In the genomic region with DNA sequence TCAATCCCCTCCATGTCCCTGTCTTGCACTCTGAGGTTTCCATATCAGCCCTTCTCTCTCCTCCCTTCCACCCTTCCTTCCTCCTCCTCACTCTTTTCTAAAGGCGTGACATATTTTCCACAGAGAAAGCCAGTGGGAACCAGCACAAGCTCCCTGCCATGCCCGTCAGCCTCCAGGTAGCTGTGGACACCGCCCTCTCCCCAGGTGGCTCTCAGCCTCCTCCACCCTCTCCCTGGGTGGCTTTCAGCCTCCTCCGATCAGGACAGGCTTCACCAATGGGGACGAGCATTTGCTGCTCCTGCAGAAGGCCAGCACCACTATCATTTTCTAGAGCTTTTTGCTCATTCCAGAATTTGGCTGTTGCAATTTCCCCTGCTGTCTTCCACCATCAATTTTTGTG, we compare ENCODE assay signal across 1 cellular context.
TF ChIP-seq lines count a peak whose summit lies in the region.

No MANE protein-coding gene starts in this region.

TF ChIP-seq in H1, 55 proteins besides CTCF, POLR2A, EP300 and RAD21 (continued from another document):
- TF ChIP-seq, protein P1, sequence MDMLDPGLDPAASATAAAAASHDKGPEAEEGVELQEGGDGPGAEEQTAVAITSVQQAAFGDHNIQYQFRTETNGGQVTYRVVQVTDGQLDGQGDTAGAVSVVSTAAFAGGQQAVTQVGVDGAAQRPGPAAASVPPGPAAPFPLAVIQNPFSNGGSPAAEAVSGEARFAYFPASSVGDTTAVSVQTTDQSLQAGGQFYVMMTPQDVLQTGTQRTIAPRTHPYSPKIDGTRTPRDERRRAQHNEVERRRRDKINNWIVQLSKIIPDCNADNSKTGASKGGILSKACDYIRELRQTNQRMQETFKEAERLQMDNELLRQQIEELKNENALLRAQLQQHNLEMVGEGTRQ (IDR thresholded peaks at IDR 0.05; ENCODE audit: low read length): no peak
- TF ChIP-seq CHD2 (IDR thresholded peaks at IDR 0.05; ENCODE audit: low read length): no peak
